ENCODE assay signal across 17 cellular contexts in the genomic region with DNA sequence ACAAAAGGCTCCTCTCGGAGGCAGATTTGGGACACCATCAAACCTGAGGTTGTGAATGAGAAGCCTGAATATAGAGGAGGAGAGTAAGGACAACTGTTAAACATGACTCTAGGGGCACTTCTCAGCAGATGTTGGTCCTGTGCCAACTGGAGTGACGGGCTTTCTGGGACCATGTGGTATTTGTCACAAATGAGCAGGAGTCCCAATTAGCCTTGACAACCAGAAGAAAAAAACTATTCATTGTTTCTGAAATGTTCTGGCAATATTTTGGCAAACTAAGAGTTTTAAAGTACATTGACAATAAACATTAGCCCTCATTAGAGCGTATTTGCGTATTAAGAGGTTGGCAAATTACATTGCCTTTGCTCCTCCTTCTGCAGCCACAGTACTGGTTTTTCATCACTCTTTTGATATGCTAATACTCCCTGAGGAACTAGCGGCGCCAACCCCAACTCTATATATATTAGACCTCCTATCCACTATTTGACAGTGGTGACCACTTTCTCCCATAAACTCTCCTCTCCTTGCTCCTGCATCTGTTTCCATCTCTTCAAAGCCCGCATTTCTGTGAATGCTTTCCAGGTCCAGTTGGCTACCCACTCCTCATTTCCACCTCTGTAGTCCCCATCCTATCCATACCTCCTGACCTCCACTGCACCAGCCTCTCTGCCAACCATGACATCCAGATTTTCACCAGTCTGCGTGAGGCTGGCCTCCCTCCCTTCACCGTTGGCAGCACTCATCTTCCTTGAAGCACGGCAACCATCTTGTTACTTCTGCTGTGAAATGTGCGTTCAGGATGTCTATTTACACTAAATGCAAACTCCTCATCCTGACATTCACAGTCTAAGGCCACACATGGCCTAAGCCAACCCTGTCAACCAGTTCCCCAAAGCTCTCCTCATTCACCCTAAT.
DNase-seq lines count a peak whose midpoint lies in the region; ATAC-seq and TF ChIP-seq lines count a peak whose summit lies in the region.
"Had no signal": no experiment of that assay in that cellular context is flagged by ENCODE, and none has a peak within 500 bp of the region (broad histone marks: within the 10 kb centered on the region; RNA-seq: fewer than 3 reads in every experiment).

No MANE protein-coding gene starts in this region.

- TF ChIP-seq CTCF in A673 (conservative IDR thresholded peaks at IDR 0.05; ENCODE audit: low read depth, low read length) (no peak), BE2C (IDR thresholded peaks at IDR 0.05; ENCODE audit: low read depth, low read length) (no peak)

- H3K9me3 ChIP-seq in A673 (ENCODE audit: low read depth, low read length, poor library complexity, severe bottlenecking), result no peaks in the 10 kb centered on the region
- no peaks in the 10 kb centered on the region for H3K9me3 ChIP-seq in BE2C
- H3K9me3 ChIP-seq in aorta (ENCODE audit: control insufficient read depth, low read length), result no peaks in the 10 kb centered on the region

- intact Hi-C loops in A673 (cut with micrococcal nuclease; ENCODE audit: unreplicated experiment), result no loop called here
- intact Hi-C loops in aorta (cut with DNase I), result no loop called here

- CTCF ChIA-PET in A673 (lab: Charles Lee), result no interaction called here

- BruUV-seq in A673 (replicated peaks; lab: Mats Ljungman, UMichigan), result no TSS peak

- no peaks in the 10 kb centered on the region for H3K27me3 ChIP-seq in A673 (replicated peaks; ENCODE audit: insufficient read depth, low read depth, low read length, poor library complexity)
- no peaks in the 10 kb centered on the region for H3K27me3 ChIP-seq in BE2C
- H3K27me3 ChIP-seq in aorta (ENCODE audit: control insufficient read depth in 1 of 2, insufficient read depth in 2 of 2, low read length in 1 of 2), result no peaks in the 10 kb centered on the region

- ATAC-seq in aorta (ENCODE audit: low FRiP score), result no peak
- ATAC-seq in HG02588 (IDR thresholded peaks at IDR 0.05; ENCODE audit: unreplicated experiment), result no peak
- ATAC-seq in GM18519 (IDR thresholded peaks at IDR 0.05; ENCODE audit: low FRiP score, unreplicated experiment), result no peak
- ATAC-seq: Panc1, T-helper 17 cell had no signal

- POLR2A ChIA-PET in A673 (lab: Charles Lee; ENCODE audit: low non-redundant PET), result no interaction called here

- H3K36me3 ChIP-seq in A673 (ENCODE audit: insufficient read depth, low read length, poor library complexity, severe bottlenecking) (no peaks in the 10 kb centered on the region), BE2C (peaks cover 9% of the 10 kb centered on the region), aorta (ENCODE audit: control insufficient read depth in 1 of 2, insufficient read depth in 2 of 2, low read length in 1 of 2) (no peaks in the 10 kb centered on the region)

- DNase-seq in A673 (ENCODE audit: low spot score) (peak; percentile 52), BE2C (peak; percentile 92), NCI-H2171 treated with DMSO at 0.1 percent for 48 hours (lab: John Stamatoyannopoulos, UW) (peak; percentile 62), astrocyte of the hippocampus (ENCODE audit: low read depth, low spot score) (peak; percentile 24), aorta (no peak), SIG-M5 treated with dmso at 0.1 percent for 504 hours (lab: John Stamatoyannopoulos, UW; ENCODE audit: unreplicated experiment) (no peak)
- DNase-seq: CD4-positive, alpha-beta T cell; DMS79 treated with DMSO at 0.1 percent for 48 hours; GOT3; NCI-H1048; NCI-H187 treated with DMSO at 0.1 percent for 48 hours; NCI-H226; NCI-H526; T-helper 17 cell had no signal

- WGBS in aorta, 2 donors, result 74 to 76% methylated on average over 11 of the region's 11 CpGs

- H3K4me3 ChIP-seq in A673 (ENCODE audit: low read depth, low read length, poor library complexity, severe bottlenecking), result no peak overlapping the region
- no peak overlapping the region for H3K4me3 ChIP-seq in BE2C (ENCODE audit: low read depth, low read length)
- no peak overlapping the region for H3K4me3 ChIP-seq in aorta (ENCODE audit: low read length in 2 of 2)

- H3K27ac ChIP-seq in A673 (ENCODE audit: low read depth, low read length, poor library complexity, severe bottlenecking), result no peak overlapping the region
- H3K27ac ChIP-seq in aorta (ENCODE audit: low read depth in 1 of 2, low read length in 2 of 2), result no peak overlapping the region

- peaks cover 26% of the 10 kb centered on the region for H3K4me1 ChIP-seq in A673 (ENCODE audit: insufficient read depth, low read length, poor library complexity, severe bottlenecking)
- H3K4me1 ChIP-seq in BE2C, result peaks cover 64% of the 10 kb centered on the region
- no peaks in the 10 kb centered on the region for H3K4me1 ChIP-seq in aorta (ENCODE audit: control insufficient read depth in 1 of 2, insufficient read depth in 2 of 2, low read length in 2 of 2)

Comparison
In these comparisons a context has a peak if more than half of its experiments do, and no peak if none do; other contexts are left out.
1. DNase-seq: peak in A673 (single experiment), BE2C (single experiment), NCI-H2171 treated with DMSO at 0.1 percent for 48 hours (single experiment) and astrocyte of the hippocampus (single experiment); none in aorta (0 of 2) and SIG-M5 treated with dmso at 0.1 percent for 504 hours (single experiment).